Comparison of ENCODE assay signal across 1 cellular context in the genomic region with DNA sequence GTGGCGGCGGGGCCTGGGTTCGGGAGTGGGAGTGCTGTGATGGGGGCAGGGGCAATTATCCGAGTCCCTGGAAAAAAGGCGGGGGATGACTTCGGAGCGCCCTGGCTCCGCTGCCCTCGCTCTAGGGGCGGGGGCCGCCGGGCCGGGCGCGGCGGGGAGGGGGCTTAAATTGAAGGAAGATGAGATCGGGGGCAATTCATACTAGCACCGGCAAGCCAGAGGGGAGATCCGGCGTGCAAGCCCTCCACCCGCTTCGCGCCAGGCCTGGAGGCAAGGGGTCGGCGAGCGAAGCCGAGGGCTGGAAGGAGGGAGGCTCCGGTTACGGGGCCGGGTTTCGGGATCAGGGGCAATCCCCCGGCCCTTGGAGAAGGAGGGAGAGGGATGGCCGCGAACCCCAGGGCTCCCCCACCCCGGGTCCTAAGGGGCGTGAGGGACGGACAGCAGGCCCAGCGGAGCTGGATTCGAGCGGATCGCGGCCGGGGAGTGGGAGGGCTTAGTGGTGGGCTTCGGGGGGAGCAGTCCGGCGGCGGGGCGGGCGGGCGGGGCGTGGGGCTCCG.
TF ChIP-seq lines count a peak whose summit lies in the region.

No MANE protein-coding gene starts in this region.

TF ChIP-seq in K562, 482 proteins besides CTCF, POLR2A, EP300 and RAD21:
- TF ChIP-seq POLR2G (IDR thresholded peaks at IDR 0.05; ENCODE audit: low read depth, low read length) (peak; percentile 51), ZBTB7A (IDR thresholded peaks at IDR 0.05; ENCODE audit: borderline replicate concordance, control insufficient read depth, low read depth, low read length) (peak; percentile 85), TBP (optimal IDR thresholded peaks at IDR 0.05; ENCODE audit: low read depth, low read length) (no peak), ZNF445 (CRISPR knock-in tag; IDR thresholded peaks at IDR 0.05; ENCODE audit: low read depth) (no peak), KDM1A (IDR thresholded peaks at IDR 0.05) (no peak), SAP30 (IDR thresholded peaks at IDR 0.05; ENCODE audit: borderline replicate concordance, insufficient read depth, low read depth, low read length, poor library complexity, severe bottlenecking) (peak; percentile 16), GATAD2B (IDR thresholded peaks at IDR 0.05; ENCODE audit: borderline replicate concordance) (no peak), ZNF696 (CRISPR knock-in tag; conservative IDR thresholded peaks at IDR 0.05) (no peak), HMGN3 (IDR thresholded peaks at IDR 0.05; ENCODE audit: borderline replicate concordance, extremely low read depth, insufficient read length, low read depth, low read length) (peak; percentile 20), ZFP36 (IDR thresholded peaks at IDR 0.05; ENCODE audit: low read depth, low read length, partially characterized antibody) (no peak), PCBP1 (IDR thresholded peaks at IDR 0.05; ENCODE audit: low read depth, low read length, poor library complexity, severe bottlenecking) (peak; percentile 32), ZNF24 (IDR thresholded peaks at IDR 0.05) (no peak), NBN (IDR thresholded peaks at IDR 0.05; ENCODE audit: low read depth) (no peak), POLR3G (IDR thresholded peaks at IDR 0.05; ENCODE audit: extremely low read depth, insufficient read length, insufficient replicate concordance) (no peak), ZNF263 (CRISPR knock-in tag; IDR thresholded peaks at IDR 0.05; ENCODE audit: borderline replicate concordance) (no peak), MCM7 (IDR thresholded peaks at IDR 0.05) (no peak), RBBP5 (IDR thresholded peaks at IDR 0.05; ENCODE audit: borderline replicate concordance, insufficient read depth, low read length, poor library complexity, severe bottlenecking) (peak; percentile 18), MYC (IDR thresholded peaks at IDR 0.05; ENCODE audit: low read depth, low read length) (no peak), MYC (CRISPR knock-in tag; IDR thresholded peaks at IDR 0.05; ENCODE audit: borderline replicate concordance, low read depth) (no peak), KDM4B (IDR thresholded peaks at IDR 0.05; ENCODE audit: borderline replicate concordance in 2 of 2, low read depth in 1 of 2) (no peak), CBFA2T2 (conservative IDR thresholded peaks at IDR 0.05) (no peak), ZNF274 (IDR thresholded peaks at IDR 0.05; ENCODE audit: borderline replicate concordance, low read depth, low read length) (no peak), STAT5A (IDR thresholded peaks at IDR 0.05; ENCODE audit: borderline replicate concordance, low read length) (no peak)
- TF ChIP-seq, protein P1, sequence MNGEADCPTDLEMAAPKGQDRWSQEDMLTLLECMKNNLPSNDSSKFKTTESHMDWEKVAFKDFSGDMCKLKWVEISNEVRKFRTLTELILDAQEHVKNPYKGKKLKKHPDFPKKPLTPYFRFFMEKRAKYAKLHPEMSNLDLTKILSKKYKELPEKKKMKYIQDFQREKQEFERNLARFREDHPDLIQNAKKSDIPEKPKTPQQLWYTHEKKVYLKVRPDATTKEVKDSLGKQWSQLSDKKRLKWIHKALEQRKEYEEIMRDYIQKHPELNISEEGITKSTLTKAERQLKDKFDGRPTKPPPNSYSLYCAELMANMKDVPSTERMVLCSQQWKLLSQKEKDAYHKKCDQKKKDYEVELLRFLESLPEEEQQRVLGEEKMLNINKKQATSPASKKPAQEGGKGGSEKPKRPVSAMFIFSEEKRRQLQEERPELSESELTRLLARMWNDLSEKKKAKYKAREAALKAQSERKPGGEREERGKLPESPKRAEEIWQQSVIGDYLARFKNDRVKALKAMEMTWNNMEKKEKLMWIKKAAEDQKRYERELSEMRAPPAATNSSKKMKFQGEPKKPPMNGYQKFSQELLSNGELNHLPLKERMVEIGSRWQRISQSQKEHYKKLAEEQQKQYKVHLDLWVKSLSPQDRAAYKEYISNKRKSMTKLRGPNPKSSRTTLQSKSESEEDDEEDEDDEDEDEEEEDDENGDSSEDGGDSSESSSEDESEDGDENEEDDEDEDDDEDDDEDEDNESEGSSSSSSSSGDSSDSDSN (IDR thresholded peaks at IDR 0.05; ENCODE audit: borderline replicate concordance in 1 of 2, low read depth in 2 of 2, low read length in 2 of 2), result 0 out of 4 replicates have a peak, but pooled peaks of 1 of the 2 experiments have one; percentile 40
- TF ChIP-seq, protein P2, sequence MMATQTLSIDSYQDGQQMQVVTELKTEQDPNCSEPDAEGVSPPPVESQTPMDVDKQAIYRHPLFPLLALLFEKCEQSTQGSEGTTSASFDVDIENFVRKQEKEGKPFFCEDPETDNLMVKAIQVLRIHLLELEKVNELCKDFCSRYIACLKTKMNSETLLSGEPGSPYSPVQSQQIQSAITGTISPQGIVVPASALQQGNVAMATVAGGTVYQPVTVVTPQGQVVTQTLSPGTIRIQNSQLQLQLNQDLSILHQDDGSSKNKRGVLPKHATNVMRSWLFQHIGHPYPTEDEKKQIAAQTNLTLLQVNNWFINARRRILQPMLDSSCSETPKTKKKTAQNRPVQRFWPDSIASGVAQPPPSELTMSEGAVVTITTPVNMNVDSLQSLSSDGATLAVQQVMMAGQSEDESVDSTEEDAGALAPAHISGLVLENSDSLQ (IDR thresholded peaks at IDR 0.05), result no peak
- TF ChIP-seq, protein P3, sequence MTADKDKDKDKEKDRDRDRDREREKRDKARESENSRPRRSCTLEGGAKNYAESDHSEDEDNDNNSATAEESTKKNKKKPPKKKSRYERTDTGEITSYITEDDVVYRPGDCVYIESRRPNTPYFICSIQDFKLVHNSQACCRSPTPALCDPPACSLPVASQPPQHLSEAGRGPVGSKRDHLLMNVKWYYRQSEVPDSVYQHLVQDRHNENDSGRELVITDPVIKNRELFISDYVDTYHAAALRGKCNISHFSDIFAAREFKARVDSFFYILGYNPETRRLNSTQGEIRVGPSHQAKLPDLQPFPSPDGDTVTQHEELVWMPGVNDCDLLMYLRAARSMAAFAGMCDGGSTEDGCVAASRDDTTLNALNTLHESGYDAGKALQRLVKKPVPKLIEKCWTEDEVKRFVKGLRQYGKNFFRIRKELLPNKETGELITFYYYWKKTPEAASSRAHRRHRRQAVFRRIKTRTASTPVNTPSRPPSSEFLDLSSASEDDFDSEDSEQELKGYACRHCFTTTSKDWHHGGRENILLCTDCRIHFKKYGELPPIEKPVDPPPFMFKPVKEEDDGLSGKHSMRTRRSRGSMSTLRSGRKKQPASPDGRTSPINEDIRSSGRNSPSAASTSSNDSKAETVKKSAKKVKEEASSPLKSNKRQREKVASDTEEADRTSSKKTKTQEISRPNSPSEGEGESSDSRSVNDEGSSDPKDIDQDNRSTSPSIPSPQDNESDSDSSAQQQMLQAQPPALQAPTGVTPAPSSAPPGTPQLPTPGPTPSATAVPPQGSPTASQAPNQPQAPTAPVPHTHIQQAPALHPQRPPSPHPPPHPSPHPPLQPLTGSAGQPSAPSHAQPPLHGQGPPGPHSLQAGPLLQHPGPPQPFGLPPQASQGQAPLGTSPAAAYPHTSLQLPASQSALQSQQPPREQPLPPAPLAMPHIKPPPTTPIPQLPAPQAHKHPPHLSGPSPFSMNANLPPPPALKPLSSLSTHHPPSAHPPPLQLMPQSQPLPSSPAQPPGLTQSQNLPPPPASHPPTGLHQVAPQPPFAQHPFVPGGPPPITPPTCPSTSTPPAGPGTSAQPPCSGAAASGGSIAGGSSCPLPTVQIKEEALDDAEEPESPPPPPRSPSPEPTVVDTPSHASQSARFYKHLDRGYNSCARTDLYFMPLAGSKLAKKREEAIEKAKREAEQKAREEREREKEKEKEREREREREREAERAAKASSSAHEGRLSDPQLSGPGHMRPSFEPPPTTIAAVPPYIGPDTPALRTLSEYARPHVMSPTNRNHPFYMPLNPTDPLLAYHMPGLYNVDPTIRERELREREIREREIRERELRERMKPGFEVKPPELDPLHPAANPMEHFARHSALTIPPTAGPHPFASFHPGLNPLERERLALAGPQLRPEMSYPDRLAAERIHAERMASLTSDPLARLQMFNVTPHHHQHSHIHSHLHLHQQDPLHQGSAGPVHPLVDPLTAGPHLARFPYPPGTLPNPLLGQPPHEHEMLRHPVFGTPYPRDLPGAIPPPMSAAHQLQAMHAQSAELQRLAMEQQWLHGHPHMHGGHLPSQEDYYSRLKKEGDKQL (CRISPR knock-in tag; IDR thresholded peaks at IDR 0.05; ENCODE audit: borderline replicate concordance), result no peak
